ENCODE assay signal across 20 cellular contexts in the genomic region with DNA sequence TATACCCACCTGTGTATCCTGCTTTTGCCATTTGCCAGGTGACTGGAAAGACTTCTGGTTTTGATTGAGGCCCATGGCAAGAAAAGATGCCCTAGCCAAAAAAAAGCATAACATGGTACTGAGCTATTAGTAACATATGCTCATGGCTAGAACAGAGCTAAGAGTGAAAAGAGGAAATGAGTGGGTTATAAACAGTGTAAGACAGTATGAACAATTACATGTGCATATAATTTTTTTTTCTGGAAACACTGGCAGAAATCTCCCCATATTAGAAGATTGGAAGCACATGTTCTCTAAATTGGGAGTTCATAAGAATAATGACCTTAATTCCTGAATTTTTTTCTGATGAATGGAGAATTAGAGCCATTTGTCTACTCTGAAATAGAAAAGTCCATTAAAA. TPM values are rescaled to one million over a fixed set of nuclear protein-coding genes. Genes with fewer than 3 reads are reported as not detected.
DNase-seq lines count a peak whose midpoint lies in the region; ATAC-seq and TF ChIP-seq lines count a peak whose summit lies in the region.
"Had no signal": no experiment of that assay in that cellular context is flagged by ENCODE, and none has a peak within 500 bp of the region (broad histone marks: within the 10 kb centered on the region; RNA-seq: fewer than 3 reads in every experiment).

No MANE protein-coding gene starts in this region.

- peaks cover 0 to 8% (median 3%) of the 10 kb centered on the region in 3 donors for H3K9me3 ChIP-seq in adrenal gland (replicated peaks in 1 of 3)

- H3K4me3 Mint-ChIP-seq in activated CD4-positive, alpha-beta memory T cell treated with anti-CD3 and anti-CD28 coated beads for 36 hours, result no peak overlapping the region
- H3K4me3 Mint-ChIP-seq: activated naive CD8-positive, alpha-beta T cell had no signal

- ATAC-seq in GM18867 (IDR thresholded peaks at IDR 0.05; ENCODE audit: unreplicated experiment), result peak; percentile 68
- peak; percentile 60 for ATAC-seq in HG02623 (IDR thresholded peaks at IDR 0.05; ENCODE audit: unreplicated experiment)
- ATAC-seq: left ventricle myocardium superior, pancreas had no signal

- H3K27me3 Mint-ChIP-seq in activated CD4-positive, alpha-beta memory T cell treated with anti-CD3 and anti-CD28 coated beads for 36 hours, result no peaks in the 10 kb centered on the region
- H3K27me3 Mint-ChIP-seq: activated naive CD8-positive, alpha-beta T cell; CD4-positive, CD25-positive, alpha-beta regulatory T cell had no signal

- no peak for TF ChIP-seq CTCF in adrenal gland (IDR thresholded peaks at IDR 0.05)

- no peak overlapping the region for H3K4me3 ChIP-seq in adrenal gland
- H3K4me3 ChIP-seq: pancreas, skin epidermis, transverse colon had no signal

- H3K4me1 ChIP-seq in adrenal gland (replicated peaks in 1 of 2), result no peaks in the 10 kb centered on the region
- H3K4me1 ChIP-seq: pancreas, transverse colon had no signal

- peaks cover 5% of the 10 kb centered on the region for H3K36me3 Mint-ChIP-seq in activated CD4-positive, alpha-beta memory T cell treated with anti-CD3 and anti-CD28 coated beads for 36 hours
- H3K36me3 Mint-ChIP-seq: CD4-positive, CD25-positive, alpha-beta regulatory T cell had no signal

- H3K36me3 ChIP-seq in adrenal gland (replicated peaks in 1 of 2), result no peaks in the 10 kb centered on the region
- H3K36me3 ChIP-seq: pancreas, transverse colon had no signal

- POLR2A ChIA-PET in activated CD4-positive, alpha-beta memory T cell treated with anti-CD3 and anti-CD28 coated beads for 36 hours (lab: Charles Lee), result no interaction called here

- intact Hi-C loops in activated CD4-positive, alpha-beta memory T cell treated with anti-CD3 and anti-CD28 coated beads for 36 hours (cut with micrococcal nuclease), result no loop called here
- intact Hi-C loops in adrenal gland (cut with DNase I), result no loop called here

- no peaks in the 10 kb centered on the region for H3K4me1 Mint-ChIP-seq in activated CD4-positive, alpha-beta memory T cell treated with anti-CD3 and anti-CD28 coated beads for 36 hours (ENCODE audit: low read depth)
- H3K4me1 Mint-ChIP-seq: CD4-positive, CD25-positive, alpha-beta regulatory T cell had no signal

- DNase-seq in MV-4-11 (lab: John Stamatoyannopoulos, UW), result peak; percentile 45
- DNase-seq in fibroblast of the conjunctiva (ENCODE audit: low read depth), result peak; percentile 17
- DNase-seq in amygdala (lab: John Stamatoyannopoulos, UW), result no peak
- no peak for DNase-seq in activated CD4-positive, alpha-beta memory T cell treated with anti-CD3 and anti-CD28 coated beads for 36 hours
- no peak for DNase-seq in adrenal gland
- no peak for DNase-seq in NCI-H510A (lab: John Stamatoyannopoulos, UW)
- DNase-seq: activated CD4-positive, alpha-beta T cell treated with anti-CD3 and anti-CD28 coated beads, Interleukin-2, amount 50 U/mL, for 1 hour; activated T-cell treated with anti-CD3 and anti-CD28 coated beads, Interleukin-2, amount 50 U/mL, for 48 hours; CD4-positive, CD25-positive, alpha-beta regulatory T cell; DND-41; left ventricle myocardium superior; NCI-H1436 treated with DMSO at 0.1 percent for 48 hours; NCI-H446 treated with DMSO at 0.1 percent for 48 hours; pancreas; transverse colon had no signal

- CTCF ChIA-PET in activated CD4-positive, alpha-beta memory T cell treated with anti-CD3 and anti-CD28 coated beads for 36 hours (lab: Charles Lee), result interaction anchor here (0.6 kb wide), 1 partner anchor 13 kb away, joined by 3 read pairs; no protein-coding TSS in a partner anchor

- no peak overlapping the region for H3K27ac ChIP-seq in adrenal gland
- H3K27ac ChIP-seq: pancreas, transverse colon had no signal

- H3K27me3 ChIP-seq in adrenal gland, result no peaks in the 10 kb centered on the region
- H3K27me3 ChIP-seq: pancreas, transverse colon had no signal

- TF ChIP-seq POLR2A in adrenal gland (IDR thresholded peaks at IDR 0.05), result no peak

- H3K9me3 Mint-ChIP-seq in activated CD4-positive, alpha-beta memory T cell treated with anti-CD3 and anti-CD28 coated beads for 36 hours, result peaks cover 16% of the 10 kb centered on the region

- H3K27ac Mint-ChIP-seq in activated CD4-positive, alpha-beta memory T cell treated with anti-CD3 and anti-CD28 coated beads for 36 hours, result no peak overlapping the region
- H3K27ac Mint-ChIP-seq: activated naive CD8-positive, alpha-beta T cell; CD4-positive, CD25-positive, alpha-beta regulatory T cell had no signal

RNA-seq across cellular contexts. Expression of a gene that starts 41.2 kb away (rescaled TPM):
- not detected for total RNA-seq in activated CD4-positive, alpha-beta memory T cell treated with anti-CD3 and anti-CD28 coated beads for 36 hours
- total RNA-seq in adrenal gland, result not detected
- not detected for polyA plus RNA-seq in adrenal gland
- total RNA-seq: bronchial epithelial cell; CD4-positive, CD25-positive, alpha-beta regulatory T cell; left ventricle myocardium superior; pancreas; transverse colon had no signal
- polyA plus RNA-seq: CD4-positive, CD25-positive, alpha-beta regulatory T cell; pancreas had no signal

Comparison
In these comparisons a context has a peak if more than half of its experiments do, and no peak if none do; other contexts are left out.
1. DNase-seq: peak in MV-4-11 (single experiment) and fibroblast of the conjunctiva (single experiment); none in amygdala (0 of 56), activated CD4-positive, alpha-beta memory T cell treated with anti-CD3 and anti-CD28 coated beads for 36 hours (single experiment), adrenal gland (0 of 7) and NCI-H510A (single experiment).